Comparison of ENCODE assay signal across 8 cellular contexts in the genomic region with DNA sequence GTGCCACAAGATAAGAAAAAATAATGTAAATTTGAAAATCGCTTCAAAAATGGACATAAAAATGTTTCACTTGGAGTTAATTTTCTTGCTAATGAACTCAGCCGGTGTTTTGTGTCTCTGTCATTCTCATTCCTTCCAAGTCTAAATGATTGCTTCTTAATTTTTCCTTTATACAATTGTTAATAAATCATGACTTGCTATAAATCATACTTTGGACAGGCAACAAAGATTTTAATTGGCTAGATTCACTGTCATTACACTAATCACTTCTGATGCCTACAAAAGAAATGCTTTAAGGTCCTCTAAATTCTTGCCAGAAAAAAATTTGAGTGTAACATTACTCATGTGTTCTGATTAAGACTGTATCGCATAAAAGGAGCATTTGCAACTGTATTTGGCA.
"Had no signal": no experiment of that assay in that cellular context is flagged by ENCODE, and none has a peak within 500 bp of the region (broad histone marks: within the 10 kb centered on the region; RNA-seq: fewer than 3 reads in every experiment).

No MANE protein-coding gene starts in this region.

- H3K4me3 ChIP-seq: GM23248, K562 had no signal

- DNase-seq: GM23248, H9, HCEC 1CT, KG1 had no signal

- H3K27ac ChIP-seq: GM23248 had no signal

- FAIRE-seq: H1, H54, HTR-8/SVneo, K562 had no signal

- H2AFZ ChIP-seq: GM23248 had no signal

- ATAC-seq: K562 had no signal

- H3K9ac ChIP-seq: GM23248 had no signal
